14 cellular contexts compared by ENCODE assay signal in the genomic region with DNA sequence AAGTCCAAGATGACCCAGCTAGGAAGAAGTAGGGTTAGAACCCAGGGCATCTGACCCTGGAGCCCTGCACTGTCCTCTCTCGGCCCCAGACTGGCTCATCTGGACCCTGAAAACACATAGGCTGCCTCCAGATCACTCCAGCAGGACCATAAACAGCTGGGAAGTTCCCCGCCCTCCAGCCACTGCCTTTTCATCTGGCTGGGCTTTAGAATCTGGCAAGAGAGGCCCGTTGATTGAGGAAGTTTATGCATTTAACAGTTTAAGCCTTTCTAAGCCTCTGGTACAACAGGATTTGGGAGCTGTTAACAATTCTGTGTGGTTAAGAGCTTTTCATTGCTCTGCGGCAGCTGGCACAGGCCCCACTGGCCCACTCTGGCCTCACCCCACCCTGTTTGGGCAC.
A peak's percentile ranks its signal among the peaks of the same experiment; 100 is the strongest.
DNase-seq lines count a peak whose midpoint lies in the region; ATAC-seq lines count a peak whose summit lies in the region.
"Had no signal": no experiment of that assay in that cellular context is flagged by ENCODE, and none has a peak within 500 bp of the region (broad histone marks: within the 10 kb centered on the region; RNA-seq: fewer than 3 reads in every experiment).

No MANE protein-coding gene starts in this region.

- intact Hi-C loops in left colon (cut with DNase I, micrococcal nuclease): no loop called here

- ATAC-seq in left colon (peak; percentile 79), HG03521 (IDR thresholded peaks at IDR 0.05; ENCODE audit: unreplicated experiment) (no peak)
- ATAC-seq: activated CD8-positive, alpha-beta T cell treated with anti-CD3 and anti-CD28 coated beads for 36 hours; activated naive CD8-positive, alpha-beta T cell treated with anti-CD3 and anti-CD28 coated beads, Interleukin-2, amount 50 U/mL, for 24 hours; stimulated activated naive CD8-positive, alpha-beta T cell treated with anti-CD3 and anti-CD28 coated beads, Interleukin-15, amount 100 ng/mL, for 72 hours had no signal

- H3K36me3 ChIP-seq in ectodermal cell (ENCODE audit: control insufficient read depth, insufficient read depth, low read length): no peaks in the 10 kb centered on the region

- no peaks in the 10 kb centered on the region for H3K27me3 ChIP-seq in ectodermal cell (ENCODE audit: control insufficient read depth, insufficient read depth, low read length, poor library complexity, severe bottlenecking)

- peak overlapping the region; percentile 28 for H3K27ac ChIP-seq in ectodermal cell (ENCODE audit: insufficient read depth, low read depth, low read length, poor library complexity, severe bottlenecking)
- peak overlapping the region; percentile 50 for H3K27ac ChIP-seq in substantia nigra (ENCODE audit: low read depth, low read length, poor library complexity, severe bottlenecking)

- WGBS in ectodermal cell, 2 experiments: 41 to 54% methylated on average over 4 of the region's 4 CpGs

- H3K9me3 ChIP-seq in ectodermal cell (ENCODE audit: control insufficient read depth, low read length): no peaks in the 10 kb centered on the region

- no peak overlapping the region for H3K4me3 ChIP-seq in ectodermal cell (ENCODE audit: insufficient read depth, low read depth, low read length)

- DNase-seq in HuH-7 (ENCODE audit: low spot score) (peak; percentile 52), left colon (peak; percentile 68 to 69), substantia nigra (lab: John Stamatoyannopoulos, UW) (no peak), NCI-H2171 (lab: John Stamatoyannopoulos, UW) (no peak)
- DNase-seq in activated CD8-positive, alpha-beta memory T cell treated with anti-CD3 and anti-CD28 coated beads, Interleukin-2, amount 50 U/mL, for 4 hours: no peak
- DNase-seq: activated CD8-positive, alpha-beta T cell treated with anti-CD3 and anti-CD28 coated beads for 36 hours; activated naive CD8-positive, alpha-beta T cell treated with anti-CD3 and anti-CD28 coated beads, Interleukin-2, amount 50 U/mL, for 24 hours; kidney; NCI-H1694; NCI-H510A treated with DMSO at 0.1 percent for 48 hours; stimulated activated CD4-positive, alpha-beta T cell treated with anti-CD3 and anti-CD28 coated beads, Interleukin-15, amount 100 ng/mL, for 24 hours; stimulated activated naive CD8-positive, alpha-beta T cell treated with anti-CD3 and anti-CD28 coated beads, Interleukin-15, amount 100 ng/mL, for 72 hours had no signal

- peaks cover 21% of the 10 kb centered on the region for H3K4me1 ChIP-seq in ectodermal cell (ENCODE audit: control insufficient read depth, insufficient read depth, low read length)

Comparison
In these comparisons a context has a peak if more than half of its experiments do, and no peak if none do; other contexts are left out.
1. DNase-seq: peak in HuH-7 (single experiment) and left colon (2 of 2); none in substantia nigra (0 of 49), activated CD8-positive, alpha-beta memory T cell treated with anti-CD3 and anti-CD28 coated beads, Interleukin-2, amount 50 U/mL, for 4 hours (single experiment) and NCI-H2171 (single experiment).